In the genomic region with DNA sequence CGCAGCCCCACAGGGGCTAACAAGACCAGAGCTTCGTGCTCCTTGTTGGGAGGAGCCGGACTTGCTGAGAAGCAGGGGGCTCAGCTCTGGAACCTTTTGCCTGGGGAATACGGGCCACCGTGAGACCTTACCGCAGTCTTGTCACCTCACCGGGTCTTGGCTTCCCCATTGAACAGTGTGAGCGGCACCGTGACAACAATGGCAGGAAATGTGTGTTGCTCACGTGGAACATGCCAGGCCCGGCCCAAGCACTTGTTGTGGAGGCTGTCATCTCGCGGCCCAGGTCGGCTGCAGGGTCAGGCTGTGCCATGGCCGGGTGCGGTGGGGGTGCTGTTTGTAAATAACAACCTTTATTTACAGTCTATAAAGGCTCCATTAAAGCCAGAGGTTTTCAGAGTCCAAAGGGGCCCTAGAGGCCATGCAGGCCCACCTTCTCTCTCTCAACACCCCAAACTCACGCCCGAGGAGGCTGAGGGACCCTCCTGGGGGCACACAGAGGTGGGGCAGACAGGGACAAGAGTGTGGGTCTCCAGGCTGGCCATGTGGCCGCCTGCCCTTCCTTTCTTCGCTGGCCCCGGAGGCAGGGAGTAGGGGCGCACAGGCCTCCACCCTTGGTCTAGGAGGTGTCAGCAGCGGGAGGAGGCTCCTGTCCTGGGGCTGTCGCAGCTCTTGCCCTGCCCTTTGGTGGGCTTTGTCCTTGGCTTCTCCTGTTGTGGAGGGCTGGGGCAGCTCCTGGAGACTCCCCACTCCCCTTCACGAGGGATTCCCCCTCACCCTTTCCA, we compare ENCODE assay signal across 25 cellular contexts.
DNase-seq lines count a peak whose midpoint lies in the region; ATAC-seq, FAIRE-seq and TF ChIP-seq lines count a peak whose summit lies in the region.
"Had no signal": no experiment of that assay in that cellular context is flagged by ENCODE, and none has a peak within 500 bp of the region (broad histone marks: within the 10 kb centered on the region; RNA-seq: fewer than 3 reads in every experiment).

No MANE protein-coding gene starts in this region.

- no peaks in the 10 kb centered on the region for H3K36me3 ChIP-seq in left ventricle myocardium inferior
- H3K36me3 ChIP-seq in H1 (ENCODE audit: control insufficient read depth in 2 of 4, insufficient read depth in 4 of 4, low read length in 3 of 4), result no peaks in the 10 kb centered on the region
- no peaks in the 10 kb centered on the region for H3K36me3 ChIP-seq in naive thymus-derived CD4-positive, alpha-beta T cell (ENCODE audit: control insufficient read depth in 2 of 3, insufficient read depth in 3 of 3, low read length in 3 of 3)
- H3K36me3 ChIP-seq: Peyer's patch, SJSA1 had no signal

- no peak overlapping the region for H2AK5ac ChIP-seq in H1 (ENCODE audit: low read depth, low read length)

- H3K27ac ChIP-seq in left ventricle myocardium inferior (replicated peaks) (no peak overlapping the region), H1 (ENCODE audit: low read depth, low read length) (no peak overlapping the region)
- no peak overlapping the region for H3K27ac ChIP-seq in naive thymus-derived CD4-positive, alpha-beta T cell (ENCODE audit: low read depth, low read length)
- H3K27ac ChIP-seq: 22Rv1, C4-2B, GM23248, Peyer's patch, SJSA1 had no signal

- H3K27me3 ChIP-seq in left ventricle myocardium inferior (ENCODE audit: low read depth), result peaks cover 98% of the 10 kb centered on the region
- peaks cover 0 to 6% (median 4%) of the 10 kb centered on the region in 4 experiments; a peak in 3 of 7 replicates for H3K27me3 ChIP-seq in H1 (replicated peaks in 1 of 4; ENCODE audit: control insufficient read depth in 3 of 4, extremely low read depth in 1 of 4, insufficient read depth in 3 of 4, low read length in 3 of 4)
- no peaks in the 10 kb centered on the region for H3K27me3 ChIP-seq in naive thymus-derived CD4-positive, alpha-beta T cell (ENCODE audit: control insufficient read depth in 2 of 2, insufficient read depth in 2 of 2, low read length in 2 of 2)
- H3K27me3 ChIP-seq: Peyer's patch had no signal

- peak overlapping the region; percentile 85; the same call in 1 of the 2 replicates for H2BK12ac ChIP-seq in H1 (ENCODE audit: low read depth, low read length)

- intact Hi-C loops in Right ventricle myocardium inferior (cut with DNase I), result no loop called here
- intact Hi-C loops in left ventricle myocardium inferior (cut with micrococcal nuclease), result no loop called here
- intact Hi-C loops in naive thymus-derived CD4-positive, alpha-beta T cell (cut with micrococcal nuclease), result no loop called here

- DNase-seq in Right ventricle myocardium inferior (ENCODE audit: missing footprints) (peak; percentile 49), left ventricle myocardium inferior (no peak), H1 (ENCODE audit: low read depth in 1 of 2, low spot score in 2 of 2) (no peak), chondrocyte (ENCODE audit: low spot score) (no peak), OCI-M2 (lab: John Stamatoyannopoulos, UW; ENCODE audit: unreplicated experiment) (no peak)
- DNase-seq in naive thymus-derived CD4-positive, alpha-beta T cell, result no peak
- no peak for DNase-seq in activated naive CD4-positive, alpha-beta T cell (lab: John Stamatoyannopoulos, UW)
- DNase-seq: ACHN; Calu3; CD8-positive, alpha-beta memory T cell; DMS153; GM23248; IMR-90; NCI-H1105; NCI-H2081 treated with DMSO at 0.1 percent for 48 hours; NCI-H2171 treated with DMSO at 0.1 percent for 48 hours; NCI-H524 treated with DMSO at 0.1 percent for 48 hours; NCI-H82; Peyer's patch had no signal

- no peak overlapping the region for H3K56ac ChIP-seq in H1 (replicated peaks; ENCODE audit: insufficient read length, low read depth, low read length)

- WGBS in H1 (ENCODE audit: extremely low coverage in 1 of 2, insufficient coverage in 1 of 2, insufficient read length in 1 of 2, insufficient replicate concordance in 2 of 2, low coverage in 1 of 2, low lambda C conversion rate in 2 of 2, missing lambda C conversion rate in 1 of 2), 2 experiments, result 91% methylated on average over 23 of the region's 25 CpGs; no CpG with 5 or more reads in 1 of the 2 experiments

- no peak overlapping the region for H3K9ac ChIP-seq in H1 (replicated peaks in 1 of 4; ENCODE audit: extremely low read depth in 1 of 4, low read depth in 3 of 4, low read length in 3 of 4)
- H3K9ac ChIP-seq: GM23248 had no signal

- H3K23ac ChIP-seq in H1 (ENCODE audit: insufficient read length), result no peak overlapping the region

- no peak for ATAC-seq in Right ventricle myocardium inferior
- ATAC-seq in naive thymus-derived CD4-positive, alpha-beta T cell, result peak; percentile 54
- no peak for ATAC-seq in HG03442 (IDR thresholded peaks at IDR 0.05; ENCODE audit: unreplicated experiment)

- H4K5ac ChIP-seq in H1 (ENCODE audit: insufficient read length, low read depth, low read length), result no peak overlapping the region

- no peaks in the 10 kb centered on the region for H4K20me1 ChIP-seq in H1 (replicated peaks in 1 of 2; ENCODE audit: control insufficient read depth in 1 of 2, insufficient read depth in 2 of 2, low read length in 2 of 2)

- no peak overlapping the region for H3K4ac ChIP-seq in H1 (replicated peaks; ENCODE audit: insufficient read length, low read depth, low read length)

- no peak for FAIRE-seq in H1 (lab: Jason Lieb, UNC)
- FAIRE-seq: GM12892, GM18507 had no signal

- POLR2A ChIA-PET in H1 (lab: Charles Lee; ENCODE audit: partially characterized antibody), result interaction anchor here (0.8 kb wide), 1 partner anchor 18 kb away, joined by 3 read pairs; no protein-coding TSS in a partner anchor
- POLR2A ChIA-PET in naive thymus-derived CD4-positive, alpha-beta T cell (lab: Charles Lee), result no interaction called here

- no peak overlapping the region for H3K27ac Mint-ChIP-seq in naive thymus-derived CD4-positive, alpha-beta T cell
- H3K27ac Mint-ChIP-seq in chondrocyte (ENCODE audit: unreplicated experiment), result no peak overlapping the region

- TF ChIP-seq CTCF in left ventricle myocardium inferior (IDR thresholded peaks at IDR 0.05; ENCODE audit: borderline replicate concordance) (no peak), H1 (IDR thresholded peaks at IDR 0.05; ENCODE audit: control extremely low read depth in 1 of 3, insufficient read depth in 1 of 3, low read depth in 1 of 3, low read length in 3 of 3) (no peak), chondrocyte (IDR thresholded peaks at IDR 0.05) (no peak)

- no peak overlapping the region for H2BK120ac ChIP-seq in H1 (replicated peaks; ENCODE audit: low read depth, low read length)

- H2BK5ac ChIP-seq in H1 (ENCODE audit: low read depth, low read length), result no peak overlapping the region

- no peaks in the 10 kb centered on the region for H3K79me2 ChIP-seq in H1 (ENCODE audit: control insufficient read depth in 1 of 2, insufficient read depth in 2 of 2, low read length in 2 of 2)

- no peak for TF ChIP-seq POLR2A in H1 (IDR thresholded peaks at IDR 0.05; ENCODE audit: control extremely low read depth in 1 of 2, low read depth in 2 of 2, low read length in 2 of 2)

- H4K91ac ChIP-seq in H1 (replicated peaks; ENCODE audit: insufficient read length, low read length), result no peak overlapping the region

- H3K14ac ChIP-seq in H1 (ENCODE audit: insufficient read length), result no peak overlapping the region

- TF ChIP-seq RAD21 in H1 (IDR thresholded peaks at IDR 0.05 in 1 of 2, conservative IDR thresholded peaks at IDR 0.05 in 1 of 2; ENCODE audit: low read depth in 2 of 2, low read length in 2 of 2), result no peak

- peak overlapping the region; percentile 32; the same call in 1 of the 2 replicates for H2BK20ac ChIP-seq in H1 (ENCODE audit: low read length)

- no peak overlapping the region; the same call in 1 of the 2 replicates for H3K18ac ChIP-seq in H1 (ENCODE audit: extremely low read depth, low read length)

- H3K23me2 ChIP-seq in H1 (ENCODE audit: low read depth, low read length), result no peaks in the 10 kb centered on the region; the same call in 1 of the 2 replicates

- peaks cover 8% of the 10 kb centered on the region for H3K9me3 ChIP-seq in left ventricle myocardium inferior (replicated peaks)
- no peaks in the 10 kb centered on the region for H3K9me3 ChIP-seq in H1 (ENCODE audit: insufficient read depth in 2 of 2, low read depth in 1 of 2, low read length in 1 of 2)
- peaks cover 0 to 7% (median 0%) of the 10 kb centered on the region in 3 experiments for H3K9me3 ChIP-seq in naive thymus-derived CD4-positive, alpha-beta T cell (ENCODE audit: control insufficient read depth in 2 of 3, low read length in 3 of 3)
- H3K9me3 ChIP-seq: SJSA1 had no signal

- H3K4me1 ChIP-seq in left ventricle myocardium inferior, result no peaks in the 10 kb centered on the region
- peaks cover 0 to 24% (median 10%) of the 10 kb centered on the region in 4 experiments; a peak in 5 of 7 replicates for H3K4me1 ChIP-seq in H1 (replicated peaks in 1 of 4; ENCODE audit: control insufficient read depth in 3 of 4, insufficient read depth in 4 of 4, low read length in 3 of 4)
- peaks cover 0 to 19% of the 10 kb centered on the region in 2 donors for H3K4me1 ChIP-seq in naive thymus-derived CD4-positive, alpha-beta T cell (ENCODE audit: control insufficient read depth in 2 of 2, insufficient read depth in 2 of 2, low read length in 2 of 2)
- H3K4me1 ChIP-seq: Peyer's patch, SJSA1 had no signal

- H3K4me3 ChIP-seq in left ventricle myocardium inferior (no peak overlapping the region), H1 (ENCODE audit: extremely low read depth in 1 of 4, insufficient read depth in 2 of 4, low read depth in 3 of 4, low read length in 4 of 4) (no peak overlapping the region)
- no peak overlapping the region for H3K4me3 ChIP-seq in naive thymus-derived CD4-positive, alpha-beta T cell (ENCODE audit: low read length)
- H3K4me3 ChIP-seq: GM23248, Peyer's patch, SJSA1 had no signal

- no peak for TF ChIP-seq EP300 in H1 (IDR thresholded peaks at IDR 0.05; ENCODE audit: borderline replicate concordance in 1 of 2, low read depth in 2 of 2, low read length in 2 of 2)

- H3K4me2 ChIP-seq in H1 (ENCODE audit: insufficient read depth in 1 of 2, low read depth in 2 of 2, low read length in 2 of 2), result no peak overlapping the region

- peak overlapping the region; percentile 81 for H2BK15ac ChIP-seq in H1 (ENCODE audit: low read length)

- H3K36me3 Mint-ChIP-seq in naive thymus-derived CD4-positive, alpha-beta T cell, result peaks cover 0 to 5% (median 0%) of the 10 kb centered on the region in 5 donors
- peaks cover 1% of the 10 kb centered on the region for H3K36me3 Mint-ChIP-seq in chondrocyte (ENCODE audit: low read depth)
- H3K36me3 Mint-ChIP-seq: CD8-positive, alpha-beta memory T cell had no signal

- no peak overlapping the region for H3K4me3 Mint-ChIP-seq in naive thymus-derived CD4-positive, alpha-beta T cell
- H3K4me3 Mint-ChIP-seq in chondrocyte (ENCODE audit: unreplicated experiment), result no peak overlapping the region

- no peak overlapping the region for H2AFZ ChIP-seq in H1 (ENCODE audit: low read length)
- H2AFZ ChIP-seq: GM23248 had no signal

- CTCF ChIA-PET in H1 (lab: Charles Lee; ENCODE audit: partially characterized antibody), result interaction anchor here (0.8 to 7.5 kb wide), 9 partner anchors 10 to 159 kb away, joined by 3 to 54 read pairs (median 4); no protein-coding TSS in a partner anchor
- CTCF ChIA-PET in naive thymus-derived CD4-positive, alpha-beta T cell (lab: Charles Lee), result no interaction called here

- H4K8ac ChIP-seq in H1 (ENCODE audit: extremely low read depth, insufficient read depth, low read length), result no peak overlapping the region

- peaks cover 0 to 20% (median 0%) of the 10 kb centered on the region in 7 donors for H3K4me1 Mint-ChIP-seq in naive thymus-derived CD4-positive, alpha-beta T cell
- H3K4me1 Mint-ChIP-seq in chondrocyte (ENCODE audit: low read depth), result no peaks in the 10 kb centered on the region

- peaks cover 31 to 65% (median 43%) of the 10 kb centered on the region in 5 donors for H3K27me3 Mint-ChIP-seq in naive thymus-derived CD4-positive, alpha-beta T cell
- peaks cover 75% of the 10 kb centered on the region for H3K27me3 Mint-ChIP-seq in chondrocyte (ENCODE audit: low read depth)

- H3K79me1 ChIP-seq in H1 (ENCODE audit: low read depth, low read length), result no peaks in the 10 kb centered on the region

- peaks cover 0 to 10% (median 0%) of the 10 kb centered on the region in 11 donors for H3K9me3 Mint-ChIP-seq in naive thymus-derived CD4-positive, alpha-beta T cell
- peaks cover 5% of the 10 kb centered on the region for H3K9me3 Mint-ChIP-seq in chondrocyte (ENCODE audit: low read depth)
- H3K9me3 Mint-ChIP-seq: CD8-positive, alpha-beta memory T cell had no signal
